In genomic region chr17:79921411-79922160, GRCh38 we compare ENCODE assay signal across 1 cellular context.
TF ChIP-seq lines count a peak whose summit lies in the region.

No MANE protein-coding gene starts in this region.

TF ChIP-seq in SK-N-SH, 30 proteins besides CTCF, POLR2A, EP300 and RAD21 (continued from another document):
- TF ChIP-seq PBX3 (IDR thresholded peaks at IDR 0.05) (no peak), NFIC (IDR thresholded peaks at IDR 0.05; ENCODE audit: borderline replicate concordance) (no peak), ELF1 (IDR thresholded peaks at IDR 0.05) (no peak)
